Comparison of ENCODE assay signal across 24 cellular contexts in the genomic region with DNA sequence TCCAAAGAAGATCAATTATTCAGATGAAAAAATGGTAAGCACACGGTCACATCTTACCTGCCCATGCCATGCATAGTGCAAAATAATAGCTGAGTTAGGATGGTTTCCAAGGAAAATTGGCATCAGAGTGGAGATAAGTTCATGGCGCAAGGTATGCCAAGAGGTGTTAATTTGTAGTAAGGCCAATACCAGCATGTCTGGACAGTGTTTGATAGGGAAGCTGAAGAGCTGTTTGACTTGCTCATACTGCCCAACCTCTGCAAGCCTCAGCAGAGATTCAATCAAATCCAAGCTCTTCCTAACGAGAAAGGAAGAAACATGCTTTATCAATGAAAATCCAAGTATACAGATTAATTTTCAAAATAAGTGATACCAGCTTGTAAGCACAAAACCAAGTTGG. TPM values are rescaled to one million over a fixed set of nuclear protein-coding genes. Genes with fewer than 3 reads are reported as not detected.
A peak's percentile ranks its signal among the peaks of the same experiment; 100 is the strongest.
DNase-seq lines count a peak whose midpoint lies in the region; ATAC-seq and TF ChIP-seq lines count a peak whose summit lies in the region.
"Had no signal": no experiment of that assay in that cellular context is flagged by ENCODE, and none has a peak within 500 bp of the region (broad histone marks: within the 10 kb centered on the region; RNA-seq: fewer than 3 reads in every experiment).

No MANE protein-coding gene starts in this region.

- H3K4me1 Mint-ChIP-seq in activated CD4-positive, alpha-beta T cell treated with anti-CD3 and anti-CD28 coated beads for 36 hours: no peaks in the 10 kb centered on the region
- no peaks in the 10 kb centered on the region for H3K4me1 Mint-ChIP-seq in natural killer cell
- peaks cover 0 to 3% of the 10 kb centered on the region in 2 donors for H3K4me1 Mint-ChIP-seq in natural killer cell treated with Interleukin-12 subunit alpha and Interleukin-12 subunit beta and Interleukin-15 and Interleukin-18, amount 100 ng/mL, for 72 hours (ENCODE audit: low read depth in 2 of 2)
- H3K4me1 Mint-ChIP-seq: B cell had no signal

- H3K27ac Mint-ChIP-seq in activated CD4-positive, alpha-beta T cell treated with anti-CD3 and anti-CD28 coated beads for 36 hours: peak overlapping the region; percentile 31
- H3K27ac Mint-ChIP-seq in natural killer cell: peak overlapping the region; percentile 41 to 45
- H3K27ac Mint-ChIP-seq in natural killer cell treated with Interleukin-12 subunit alpha and Interleukin-12 subunit beta and Interleukin-15 and Interleukin-18, amount 100 ng/mL, for 72 hours: peak overlapping the region in 1 of 2 donors; percentile 14
- H3K27ac Mint-ChIP-seq: B cell; CD8-positive, alpha-beta memory T cell had no signal

- no peak overlapping the region for H3K4me3 ChIP-seq in heart right ventricle
- H3K4me3 ChIP-seq: GM23248 had no signal

- no peak for DNase-seq in activated CD4-positive, alpha-beta T cell treated with anti-CD3 and anti-CD28 coated beads for 36 hours
- DNase-seq in activated CD4-positive, alpha-beta T cell treated with anti-CD3 and anti-CD28 coated beads, Interleukin-2, amount 50 U/mL, for 1 hour: no peak
- DNase-seq in natural killer cell: no peak
- DNase-seq in natural killer cell treated with Interleukin-12 subunit alpha and Interleukin-12 subunit beta and Interleukin-15 and Interleukin-18, amount 100 ng/mL, for 72 hours (ENCODE audit: low spot score): no peak
- DNase-seq in heart right ventricle: no peak
- DNase-seq in NCI-H1694 (lab: John Stamatoyannopoulos, UW): no peak
- DNase-seq in left colon: no peak
- DNase-seq: CD8-positive, alpha-beta memory T cell; DMS153; DND-41; GM23248; H7; NCI-H1048; NCI-H1417; NCI-H1694 treated with DMSO at 0.1 percent for 48 hours; NCI-H2081; NCI-H226; NCI-H510A; NCI-H69; RPMI8226; SHP77 treated with DMSO at 0.1 percent for 48 hours had no signal

- POLR2A ChIA-PET in activated CD4-positive, alpha-beta T cell treated with anti-CD3 and anti-CD28 coated beads for 36 hours (lab: Charles Lee): no interaction called here

- peaks cover 0 to 100% (median 81%) of the 10 kb centered on the region in 9 donors for H3K36me3 ChIP-seq in heart right ventricle

- H3K4me1 ChIP-seq in heart right ventricle: peaks cover 0 to 17% (median 0%) of the 10 kb centered on the region in 9 donors

- H3K27me3 Mint-ChIP-seq in activated CD4-positive, alpha-beta T cell treated with anti-CD3 and anti-CD28 coated beads for 36 hours: no peaks in the 10 kb centered on the region
- no peaks in the 10 kb centered on the region for H3K27me3 Mint-ChIP-seq in natural killer cell (ENCODE audit: low read depth in 2 of 2)
- H3K27me3 Mint-ChIP-seq in natural killer cell treated with Interleukin-12 subunit alpha and Interleukin-12 subunit beta and Interleukin-15 and Interleukin-18, amount 100 ng/mL, for 72 hours: no peaks in the 10 kb centered on the region
- H3K27me3 Mint-ChIP-seq: B cell had no signal

- peaks cover 72% of the 10 kb centered on the region for H3K36me3 Mint-ChIP-seq in activated CD4-positive, alpha-beta T cell treated with anti-CD3 and anti-CD28 coated beads for 36 hours (ENCODE audit: low read depth)
- H3K36me3 Mint-ChIP-seq in natural killer cell: peaks cover 36% of the 10 kb centered on the region
- H3K36me3 Mint-ChIP-seq in natural killer cell treated with Interleukin-12 subunit alpha and Interleukin-12 subunit beta and Interleukin-15 and Interleukin-18, amount 100 ng/mL, for 72 hours: peaks cover 39% of the 10 kb centered on the region

- CTCF ChIA-PET in activated CD4-positive, alpha-beta T cell treated with anti-CD3 and anti-CD28 coated beads for 36 hours (lab: Charles Lee): interaction anchor here (0.5 to 1.3 kb wide), 4 partner anchors 10 to 55 kb away, joined by 3 to 4 read pairs (median 3); no protein-coding TSS in a partner anchor

- H3K9me3 Mint-ChIP-seq in activated CD4-positive, alpha-beta T cell treated with anti-CD3 and anti-CD28 coated beads for 36 hours (ENCODE audit: low read depth): no peaks in the 10 kb centered on the region
- H3K9me3 Mint-ChIP-seq in natural killer cell: no peaks in the 10 kb centered on the region
- no peaks in the 10 kb centered on the region for H3K9me3 Mint-ChIP-seq in natural killer cell treated with Interleukin-12 subunit alpha and Interleukin-12 subunit beta and Interleukin-15 and Interleukin-18, amount 100 ng/mL, for 72 hours
- H3K9me3 Mint-ChIP-seq: CD8-positive, alpha-beta memory T cell had no signal

- TF ChIP-seq CTCF in natural killer cell (IDR thresholded peaks at IDR 0.05) (no peak), heart right ventricle (IDR thresholded peaks at IDR 0.05) (no peak)

- H3K27me3 ChIP-seq in heart right ventricle: no peaks in the 10 kb centered on the region

- intact Hi-C loops in activated CD4-positive, alpha-beta T cell treated with anti-CD3 and anti-CD28 coated beads for 36 hours (cut with DNase I, micrococcal nuclease): no loop called here
- intact Hi-C loops in natural killer cell (cut with micrococcal nuclease) (no loop called here), heart right ventricle (cut with DNase I) (loop anchor here in 3 of 10 donors (5.0 kb wide), 3 partner anchors 36 to 56 kb away; no protein-coding TSS in a partner anchor), left colon (cut with DNase I, micrococcal nuclease) (no loop called here)

- no peak overlapping the region for H3K4me3 Mint-ChIP-seq in activated CD4-positive, alpha-beta T cell treated with anti-CD3 and anti-CD28 coated beads for 36 hours
- H3K4me3 Mint-ChIP-seq in natural killer cell: no peak overlapping the region
- no peak overlapping the region for H3K4me3 Mint-ChIP-seq in natural killer cell treated with Interleukin-12 subunit alpha and Interleukin-12 subunit beta and Interleukin-15 and Interleukin-18, amount 100 ng/mL, for 72 hours
- H3K4me3 Mint-ChIP-seq: B cell; CD8-positive, alpha-beta memory T cell had no signal

- WGBS in heart right ventricle, 2 donors: 56 to 73% methylated on average over 3 of the region's 3 CpGs

- H3K9me3 ChIP-seq in heart right ventricle: no peaks in the 10 kb centered on the region

- peak overlapping the region in 1 of 10 donors; percentile 7 for H3K27ac ChIP-seq in heart right ventricle
- H3K27ac ChIP-seq: 22Rv1, C4-2B, GM23248 had no signal

- no peak for ATAC-seq in activated CD4-positive, alpha-beta T cell treated with anti-CD3 and anti-CD28 coated beads for 36 hours
- ATAC-seq in natural killer cell (no peak), heart right ventricle (peak in 7 of 8 donors; percentile 53 to 82 (median 66)), left colon (no peak)
- no peak for ATAC-seq in natural killer cell treated with Interleukin-12 subunit alpha and Interleukin-12 subunit beta and Interleukin-15 and Interleukin-18, amount 100 ng/mL, for 72 hours

RNA-seq across cellular contexts. Expression of gene CNOT1, which starts 51.0 kb away (rescaled TPM):
- 100 to 1,000 TPM; 265 to 348 TPM for total RNA-seq in activated CD4-positive, alpha-beta T cell treated with anti-CD3 and anti-CD28 coated beads for 36 hours
- total RNA-seq in natural killer cell (100 to 1,000 TPM; 242 to 275 (median 249) TPM), heart right ventricle (100 to 1,000 TPM in 1 of 10 donors, 10 to 100 TPM in 9; 66.9 to 102 (median 88.1) TPM), left colon (100 to 1,000 TPM; 208 to 236 TPM)
- 100 to 1,000 TPM; 306 to 397 TPM for total RNA-seq in natural killer cell treated with Interleukin-12 subunit alpha and Interleukin-12 subunit beta and Interleukin-15 and Interleukin-18, amount 100 ng/mL, for 72 hours
- 10 to 100 TPM; 27.2 to 59.0 TPM for polyA plus RNA-seq in heart right ventricle

Comparison
In these comparisons a context has a peak if more than half of its experiments do, and no peak if none do; other contexts are left out.
1. ATAC-seq: peak in heart right ventricle (7 of 8); none in activated CD4-positive, alpha-beta T cell treated with anti-CD3 and anti-CD28 coated beads for 36 hours (single experiment), natural killer cell (0 of 3), natural killer cell treated with Interleukin-12 subunit alpha and Interleukin-12 subunit beta and Interleukin-15 and Interleukin-18, amount 100 ng/mL, for 72 hours (0 of 2) and left colon (single experiment).